Comparison of ENCODE assay signal across 8 cellular contexts in the genomic region with DNA sequence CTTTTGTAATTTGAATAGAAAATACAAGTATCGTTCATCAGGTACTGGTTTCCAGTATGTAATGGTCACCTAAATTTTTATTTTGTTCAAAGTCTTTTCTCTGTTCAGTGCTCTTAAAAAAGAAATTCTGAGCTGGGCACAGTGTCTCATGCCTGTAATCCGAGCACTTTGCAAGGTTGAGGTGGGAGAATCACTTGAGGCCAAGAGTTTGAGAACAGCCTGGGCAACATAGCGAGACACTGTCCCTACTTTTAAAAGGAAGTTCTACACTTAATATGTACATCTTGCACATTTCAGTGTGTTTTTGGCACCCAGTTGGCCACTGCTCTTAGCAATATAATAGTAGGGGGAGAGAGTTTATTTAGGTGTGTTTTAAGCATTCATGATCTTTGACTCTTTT. TPM values are rescaled to one million over a fixed set of nuclear protein-coding genes. Genes with fewer than 3 reads are reported as not detected.
A peak's percentile ranks its signal among the peaks of the same experiment; 100 is the strongest.
DNase-seq lines count a peak whose midpoint lies in the region; ATAC-seq, FAIRE-seq and TF ChIP-seq lines count a peak whose summit lies in the region.
"Had no signal": no experiment of that assay in that cellular context is flagged by ENCODE, and none has a peak within 500 bp of the region (broad histone marks: within the 10 kb centered on the region; RNA-seq: fewer than 3 reads in every experiment).

No MANE protein-coding gene starts in this region.

- H3K27me3 Mint-ChIP-seq in Calu3 (ENCODE audit: unreplicated experiment) (no peaks in the 10 kb centered on the region), progenitor cell of endocrine pancreas (no peaks in the 10 kb centered on the region)

- no peak overlapping the region for H3K9ac ChIP-seq in GM12878 (ENCODE audit: control insufficient read depth, insufficient read depth, low read length)

- H3K36me3 ChIP-seq in GM12878 (ENCODE audit: control insufficient read depth in 2 of 2, insufficient read depth in 2 of 2, low read length in 1 of 2) (no peaks in the 10 kb centered on the region; a peak in 1 of 4 replicates), PC-9 (ENCODE audit: low read depth) (no peaks in the 10 kb centered on the region)

- DNase-seq in Calu3: no peak
- DNase-seq in GM12878 (ENCODE audit: low read depth, low spot score): no peak
- no peak for DNase-seq in progenitor cell of endocrine pancreas (ENCODE audit: low spot score, unreplicated experiment)
- no peak for DNase-seq in NCI-H1092 treated with DMSO at 0.1 percent for 48 hours (lab: John Stamatoyannopoulos, UW)
- no peak for DNase-seq in PC-9
- DNase-seq: NCI-H1694 treated with DMSO at 0.1 percent for 48 hours had no signal

- BruUV-seq in Calu3 (replicated peaks; lab: Mats Ljungman, UMichigan) (no TSS peak), GM12878 (replicated peaks; lab: Mats Ljungman, UMichigan) (no TSS peak), PC-9 (replicated peaks; lab: Mats Ljungman, UMichigan) (no TSS peak)

- 40% methylated on average over 3 of the region's 3 CpGs for WGBS in GM12878 (ENCODE audit: insufficient coverage, insufficient replicate concordance, low lambda C conversion rate, missing lambda C conversion rate)

- H3F3A ChIP-seq in PC-9 (ENCODE audit: insufficient read depth, low read depth): no peaks in the 10 kb centered on the region

- no peak for TF ChIP-seq POLR2A in GM12878 (IDR thresholded peaks at IDR 0.05; ENCODE audit: low read depth, low read length)

- FAIRE-seq in GM12878 (lab: Jason Lieb, UNC): no peak

- H3K4me1 Mint-ChIP-seq in Calu3 (ENCODE audit: low read depth, unreplicated experiment) (peaks cover 21% of the 10 kb centered on the region), progenitor cell of endocrine pancreas (ENCODE audit: low read depth) (peaks cover 11% of the 10 kb centered on the region)

- ATAC-seq in HG02678 (IDR thresholded peaks at IDR 0.05; ENCODE audit: unreplicated experiment) (peak; percentile 7), GM12878 (no peak), GM18520 (IDR thresholded peaks at IDR 0.05; ENCODE audit: unreplicated experiment) (no peak)

- TF ChIP-seq CTCF in Calu3 (IDR thresholded peaks at IDR 0.05; ENCODE audit: unreplicated experiment) (no peak), GM12878 (IDR thresholded peaks at IDR 0.05 in 2 of 3, conservative IDR thresholded peaks at IDR 0.05 in 1 of 3; ENCODE audit: control insufficient read depth in 2 of 3, extremely low read depth in 1 of 3, insufficient read depth in 1 of 3, low read depth in 3 of 3, low read length in 3 of 3) (no peak), progenitor cell of endocrine pancreas (IDR thresholded peaks at IDR 0.05; ENCODE audit: unreplicated experiment) (no peak), PC-9 (conservative IDR thresholded peaks at IDR 0.05) (no peak)

- RAD21 ChIA-PET in GM12878 (lab: Charles Lee; ENCODE audit: unreplicated experiment): interaction anchor here (1.1 to 2.5 kb wide), 5 partner anchors 15 to 63 kb away, joined by 3 to 7 read pairs (median 4); no protein-coding TSS in a partner anchor

- H3K4me3 Mint-ChIP-seq in Calu3 (ENCODE audit: low read depth, unreplicated experiment): peak overlapping the region; percentile 33
- H3K4me3 Mint-ChIP-seq in progenitor cell of endocrine pancreas (ENCODE audit: low read depth): no peak overlapping the region

- H3K36me3 Mint-ChIP-seq in Calu3 (ENCODE audit: insufficient read depth, unreplicated experiment) (no peaks in the 10 kb centered on the region), progenitor cell of endocrine pancreas (ENCODE audit: insufficient read depth) (peaks cover 26% of the 10 kb centered on the region)

- peak overlapping the region; percentile 56 for H3K27ac ChIP-seq in GM12878 (ENCODE audit: control insufficient read depth, insufficient read depth)
- H3K27ac ChIP-seq in PC-9: no peak overlapping the region

- H3K9me3 ChIP-seq in GM12878 (replicated peaks; ENCODE audit: control insufficient read depth, insufficient read depth, low read length) (no peaks in the 10 kb centered on the region; the same call in 2 of the 3 replicates), PC-9 (ENCODE audit: insufficient read depth, low read depth) (no peaks in the 10 kb centered on the region)

- in situ Hi-C loops in GM12878 (cut with MboI): no loop called here

- H3K27ac Mint-ChIP-seq in Calu3 (ENCODE audit: unreplicated experiment): no peak overlapping the region
- peak overlapping the region; percentile 9 for H3K27ac Mint-ChIP-seq in progenitor cell of endocrine pancreas

- peaks cover 14% of the 10 kb centered on the region; the same call in 1 of the 2 replicates for H3K4me1 ChIP-seq in GM12878 (ENCODE audit: control insufficient read depth, insufficient read depth, low read length)
- no peaks in the 10 kb centered on the region for H3K4me1 ChIP-seq in PC-9 (replicated peaks; ENCODE audit: insufficient read depth)

- no peak overlapping the region for H2AFZ ChIP-seq in GM12878 (ENCODE audit: control insufficient read depth, low read depth, low read length)
- no peak overlapping the region for H2AFZ ChIP-seq in PC-9

- no peaks in the 10 kb centered on the region for H4K20me1 ChIP-seq in GM12878 (ENCODE audit: control insufficient read depth, insufficient read depth)
- H4K20me1 ChIP-seq in PC-9 (ENCODE audit: insufficient read depth): peaks cover 3% of the 10 kb centered on the region; the same call in 1 of the 2 replicates

- H3K4me2 ChIP-seq in GM12878 (ENCODE audit: control insufficient read depth, insufficient read depth): peak overlapping the region; percentile 49
- no peak overlapping the region for H3K4me2 ChIP-seq in PC-9

- CTCF ChIA-PET in Calu3 (lab: Charles Lee) (interaction anchor here (1.5 kb wide), 1 partner anchor 28 kb away, joined by 4 read pairs; a partner anchor contains a TSS), GM12878 (lab: Yijun Ruan, JAX) (interaction anchor here (1.5 to 6.9 kb wide), 6 partner anchors 20 to 117 kb away, joined by 3 to 46 read pairs (median 6); a partner anchor contains a TSS), PC-9 (lab: Charles Lee) (no interaction called here)

- peak overlapping the region; percentile 38; the same call in 1 of the 2 replicates for H3K4me3 ChIP-seq in GM12878
- H3K4me3 ChIP-seq in PC-9: no peak overlapping the region

- SMC1A ChIA-PET in GM12878 (lab: Charles Lee; ENCODE audit: uncharacterized antibody, unreplicated experiment): interaction anchor here (1.4 to 3.1 kb wide), 5 partner anchors 16 to 53 kb away, joined by 4 to 14 read pairs (median 10); a partner anchor contains a TSS

- intact Hi-C loops in Calu3 (cut with micrococcal nuclease; ENCODE audit: unreplicated experiment): no loop called here
- intact Hi-C loops in GM12878 (cut with micrococcal nuclease; ENCODE audit: unreplicated experiment): no loop called here
- intact Hi-C loops in PC-9 (cut with micrococcal nuclease; ENCODE audit: unreplicated experiment): no loop called here

- peaks cover 43% of the 10 kb centered on the region for H3K79me2 ChIP-seq in GM12878 (ENCODE audit: control insufficient read depth, insufficient read depth, low read length)
- H3K79me2 ChIP-seq in PC-9 (ENCODE audit: low read depth): peaks cover 53% of the 10 kb centered on the region

- no peak for TF ChIP-seq RAD21 in GM12878 (IDR thresholded peaks at IDR 0.05; ENCODE audit: insufficient read depth, low read depth, low read length)

- H3K9me3 Mint-ChIP-seq in Calu3 (ENCODE audit: low read depth, unreplicated experiment) (peaks cover 4% of the 10 kb centered on the region), progenitor cell of endocrine pancreas (ENCODE audit: low read depth) (peaks cover 25% of the 10 kb centered on the region)

- no peak for TF ChIP-seq EP300 in GM12878 (IDR thresholded peaks at IDR 0.05; ENCODE audit: borderline replicate concordance in 1 of 2, control insufficient read depth in 1 of 2, low read depth in 2 of 2, low read length in 2 of 2)

- no peaks in the 10 kb centered on the region for H3K9me2 ChIP-seq in PC-9 (ENCODE audit: insufficient read depth)

- POLR2A ChIA-PET in GM12878 (lab: Charles Lee): interaction anchor here (1.3 to 2.0 kb wide), 3 partner anchors 19 to 53 kb away, joined by 3 to 7 read pairs (median 6); no protein-coding TSS in a partner anchor
- POLR2A ChIA-PET in PC-9 (lab: Charles Lee; ENCODE audit: unreplicated experiment): no interaction called here

- H3K27me3 ChIP-seq in GM12878 (replicated peaks in 1 of 2; ENCODE audit: control insufficient read depth in 2 of 2, insufficient read depth in 2 of 2, low read length in 1 of 2) (no peaks in the 10 kb centered on the region), PC-9 (ENCODE audit: insufficient read depth, low read depth) (no peaks in the 10 kb centered on the region)

RNA-seq across cellular contexts. Expression of a gene that starts 27.9 kb away (rescaled TPM):
- total RNA-seq in Calu3 (2022) (30.4 and 34.1 TPM in 2 replicates), GM12878 (2014; rRNA removed) (40.4 and 46.5 TPM in 2 replicates), GM12878 (2014; rRNA removed; fragmentation: Illumina TruSeq; extraction: Trizol) (44.3 and 47.1 TPM in 2 replicates), GM12878 (2021) (34.3 and 40.3 TPM in 2 replicates), progenitor cell of endocrine pancreas (56.4 and 65.8 TPM in 2 replicates), PC-9 (2021) (37.6 and 67.8 TPM in 2 replicates)
- total RNA-seq in GM12878 (2013; cell fraction: nucleolus; rRNA removed): 260 and 270 TPM in 2 replicates
- 6.6 TPM for polyA plus RNA-seq in GM12878 (2011; ENCODE audit: low read depth)
- polyA plus RNA-seq in GM12878 (2011; rRNA removed) (53.9 and 54.8 TPM in 2 replicates), GM12878 (2014; fragmentation: Illumina TruSeq; extraction: Trizol) (23.5 and 33.8 TPM in 2 replicates), GM12878 (2014; fragmentation: Nextera tagmentation; extraction: Ambion mirVana) (1 to 10 TPM; 4.6 to 5.1 TPM), GM12878 (2014; rRNA removed) (16.3 and 17.5 TPM in 2 replicates), GM12878 (2016; fragmentation: Nextera tagmentation; extraction: Ambion mirVana) (1 to 10 TPM; 5.2 to 9.3 TPM)
- polyA plus RNA-seq in GM12878 (2011; cell fraction: cytosol; rRNA removed): 35.8 and 41.0 TPM in 2 replicates
- 70.6 and 74.4 TPM in 2 replicates for polyA plus RNA-seq in GM12878 (2011; cell fraction: nucleus; rRNA removed)
- polyA plus RNA-seq in GM12878 (2012): 9.6 and 11.2 TPM in 2 replicates
- polyA minus RNA-seq in GM12878 (2011; rRNA and poly(A)+ RNA removed): 136 and 171 TPM in 2 replicates
- polyA minus RNA-seq in GM12878 (2011; cell fraction: cytosol; rRNA and poly(A)+ RNA removed): 46.5 and 51.5 TPM in 2 replicates
- 103 and 146 TPM in 2 replicates for polyA minus RNA-seq in GM12878 (2011; cell fraction: nucleus; rRNA and poly(A)+ RNA removed)
